Comparison of ENCODE assay signal across 1 cellular context in genomic region chr5:132491368-132492364, GRCh38.
TF ChIP-seq lines count a peak whose summit lies in the region.

No MANE protein-coding gene starts in this region.

TF ChIP-seq in GM23338, 12 proteins besides CTCF, POLR2A, EP300 and RAD21 (continued from another document):
- TF ChIP-seq, protein P1, sequence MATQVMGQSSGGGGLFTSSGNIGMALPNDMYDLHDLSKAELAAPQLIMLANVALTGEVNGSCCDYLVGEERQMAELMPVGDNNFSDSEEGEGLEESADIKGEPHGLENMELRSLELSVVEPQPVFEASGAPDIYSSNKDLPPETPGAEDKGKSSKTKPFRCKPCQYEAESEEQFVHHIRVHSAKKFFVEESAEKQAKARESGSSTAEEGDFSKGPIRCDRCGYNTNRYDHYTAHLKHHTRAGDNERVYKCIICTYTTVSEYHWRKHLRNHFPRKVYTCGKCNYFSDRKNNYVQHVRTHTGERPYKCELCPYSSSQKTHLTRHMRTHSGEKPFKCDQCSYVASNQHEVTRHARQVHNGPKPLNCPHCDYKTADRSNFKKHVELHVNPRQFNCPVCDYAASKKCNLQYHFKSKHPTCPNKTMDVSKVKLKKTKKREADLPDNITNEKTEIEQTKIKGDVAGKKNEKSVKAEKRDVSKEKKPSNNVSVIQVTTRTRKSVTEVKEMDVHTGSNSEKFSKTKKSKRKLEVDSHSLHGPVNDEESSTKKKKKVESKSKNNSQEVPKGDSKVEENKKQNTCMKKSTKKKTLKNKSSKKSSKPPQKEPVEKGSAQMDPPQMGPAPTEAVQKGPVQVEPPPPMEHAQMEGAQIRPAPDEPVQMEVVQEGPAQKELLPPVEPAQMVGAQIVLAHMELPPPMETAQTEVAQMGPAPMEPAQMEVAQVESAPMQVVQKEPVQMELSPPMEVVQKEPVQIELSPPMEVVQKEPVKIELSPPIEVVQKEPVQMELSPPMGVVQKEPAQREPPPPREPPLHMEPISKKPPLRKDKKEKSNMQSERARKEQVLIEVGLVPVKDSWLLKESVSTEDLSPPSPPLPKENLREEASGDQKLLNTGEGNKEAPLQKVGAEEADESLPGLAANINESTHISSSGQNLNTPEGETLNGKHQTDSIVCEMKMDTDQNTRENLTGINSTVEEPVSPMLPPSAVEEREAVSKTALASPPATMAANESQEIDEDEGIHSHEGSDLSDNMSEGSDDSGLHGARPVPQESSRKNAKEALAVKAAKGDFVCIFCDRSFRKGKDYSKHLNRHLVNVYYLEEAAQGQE (IDR thresholded peaks at IDR 0.05; ENCODE audit: unreplicated experiment), result no peak
- no peak for TF ChIP-seq ZNF114 (CRISPR knock-in tag; IDR thresholded peaks at IDR 0.05)
- TF ChIP-seq, protein P2, sequence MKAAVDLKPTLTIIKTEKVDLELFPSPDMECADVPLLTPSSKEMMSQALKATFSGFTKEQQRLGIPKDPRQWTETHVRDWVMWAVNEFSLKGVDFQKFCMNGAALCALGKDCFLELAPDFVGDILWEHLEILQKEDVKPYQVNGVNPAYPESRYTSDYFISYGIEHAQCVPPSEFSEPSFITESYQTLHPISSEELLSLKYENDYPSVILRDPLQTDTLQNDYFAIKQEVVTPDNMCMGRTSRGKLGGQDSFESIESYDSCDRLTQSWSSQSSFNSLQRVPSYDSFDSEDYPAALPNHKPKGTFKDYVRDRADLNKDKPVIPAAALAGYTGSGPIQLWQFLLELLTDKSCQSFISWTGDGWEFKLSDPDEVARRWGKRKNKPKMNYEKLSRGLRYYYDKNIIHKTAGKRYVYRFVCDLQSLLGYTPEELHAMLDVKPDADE (IDR thresholded peaks at IDR 0.05), result no peak
- TF ChIP-seq STAT1 (IDR thresholded peaks at IDR 0.05; ENCODE audit: unreplicated experiment), result no peak
- TF ChIP-seq POLR2AphosphoS5 (IDR thresholded peaks at IDR 0.05; ENCODE audit: low read depth), result no peak
- no peak for TF ChIP-seq JUNB (IDR thresholded peaks at IDR 0.05; ENCODE audit: unreplicated experiment)
- TF ChIP-seq ZNF331 (CRISPR knock-in tag; IDR thresholded peaks at IDR 0.05; ENCODE audit: low read depth), result no peak
- TF ChIP-seq ZNF462 (CRISPR knock-in tag; IDR thresholded peaks at IDR 0.05), result no peak
- TF ChIP-seq NANOG (IDR thresholded peaks at IDR 0.05; ENCODE audit: borderline replicate concordance), result no peak
- no peak for TF ChIP-seq EZH2 (IDR thresholded peaks at IDR 0.05; ENCODE audit: low read depth, unreplicated experiment)
